Comparison of ENCODE assay signal across 30 cellular contexts in the genomic region with DNA sequence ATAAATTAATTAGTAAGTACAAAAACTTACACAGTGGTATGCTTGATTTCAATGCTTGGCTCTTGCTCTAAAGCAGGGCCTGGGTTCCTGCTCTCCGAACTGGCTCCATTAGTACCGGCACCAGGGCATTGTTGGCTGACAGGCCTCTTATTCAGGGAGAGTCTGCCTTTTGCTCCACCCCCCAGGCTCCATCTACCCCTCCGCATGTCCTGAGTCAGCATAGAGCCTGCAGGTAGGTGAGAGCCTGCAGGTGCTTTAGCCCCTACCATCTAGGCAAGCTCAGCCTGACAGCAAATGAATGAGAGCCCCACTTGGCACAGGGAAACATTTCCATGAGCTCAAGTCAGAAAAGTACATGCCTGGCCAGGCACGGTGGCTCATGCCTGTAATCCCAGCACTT. TPM values are rescaled to one million over a fixed set of nuclear protein-coding genes. Genes with fewer than 3 reads are reported as not detected.
"Had no signal": no experiment of that assay in that cellular context is flagged by ENCODE, and none has a peak within 500 bp of the region (broad histone marks: within the 10 kb centered on the region; RNA-seq: fewer than 3 reads in every experiment).

No MANE protein-coding gene starts in this region.

- H3K4me3 Mint-ChIP-seq: activated CD4-positive, alpha-beta T cell treated with anti-CD3 and anti-CD28 coated beads for 36 hours; activated CD8-positive, alpha-beta T cell treated with anti-CD3 and anti-CD28 coated beads, Interleukin-2, amount 10 ng/mL, durations not matched to agents 7 days and 5 days; activated naive CD4-positive, alpha-beta T cell treated with anti-CD3 and anti-CD28 coated beads, Interleukin-2, amount 50 U/mL, for 24 hours; T-cell had no signal

- H3K4me2 ChIP-seq: KMS-11 had no signal

- H3K9me3 ChIP-seq: breast epithelium, MG63 had no signal

- H3K4me1 Mint-ChIP-seq: activated naive CD4-positive, alpha-beta T cell treated with anti-CD3 and anti-CD28 coated beads, Interleukin-2, amount 50 U/mL, for 24 hours; T-cell had no signal

- DNase-seq: activated CD4-positive, alpha-beta T cell treated with anti-CD3 and anti-CD28 coated beads for 36 hours; activated CD4-positive, alpha-beta T cell treated with anti-CD3 and anti-CD28 coated beads, Interleukin-2, amount 50 U/mL, for 4 hours; activated CD4-positive, CD25-positive, alpha-beta regulatory T cell; activated CD8-positive, alpha-beta memory T cell treated with anti-CD3 and anti-CD28 coated beads, Interleukin-2, amount 50 U/mL, for 48 hours; activated CD8-positive, alpha-beta T cell treated with anti-CD3 and anti-CD28 coated beads, Interleukin-2, amount 10 ng/mL, durations not matched to agents 7 days and 5 days; activated naive CD4-positive, alpha-beta T cell; activated T-cell treated with anti-CD3 and anti-CD28 coated beads, Interleukin-2, amount 50 U/mL, for 1 hour; caudate nucleus; MG63; MV-4-11; NCI-H1092 treated with DMSO at 0.1 percent for 48 hours; NCI-H1417 treated with DMSO at 0.1 percent for 48 hours; NCI-H1694; NCI-H2029; NCI-H2107; NCI-H2171 treated with DMSO at 0.1 percent for 48 hours; NCI-H226; NCI-H526 treated with DMSO at 0.1 percent for 48 hours; PC-3; T-cell; T-helper 2 cell; T1000 had no signal

- H3K27ac ChIP-seq: breast epithelium, KMS-11, SK-N-MC had no signal

- H3K36me3 Mint-ChIP-seq: activated naive CD4-positive, alpha-beta T cell treated with anti-CD3 and anti-CD28 coated beads, Interleukin-2, amount 50 U/mL, for 24 hours; T-cell had no signal

- H3K9ac ChIP-seq: KMS-11 had no signal

- H3K9me3 Mint-ChIP-seq: activated naive CD4-positive, alpha-beta T cell treated with anti-CD3 and anti-CD28 coated beads, Interleukin-2, amount 50 U/mL, for 24 hours had no signal

- H3K27me3 ChIP-seq: breast epithelium, MG63 had no signal

- H3K27ac Mint-ChIP-seq: activated CD4-positive, alpha-beta T cell treated with anti-CD3 and anti-CD28 coated beads for 36 hours; activated CD8-positive, alpha-beta T cell treated with anti-CD3 and anti-CD28 coated beads, Interleukin-2, amount 10 ng/mL, durations not matched to agents 7 days and 5 days; activated naive CD4-positive, alpha-beta T cell treated with anti-CD3 and anti-CD28 coated beads, Interleukin-2, amount 50 U/mL, for 24 hours; T-cell had no signal

- H3K4me1 ChIP-seq: breast epithelium had no signal

- H3K27me3 Mint-ChIP-seq: activated CD4-positive, alpha-beta T cell treated with anti-CD3 and anti-CD28 coated beads for 36 hours; activated naive CD4-positive, alpha-beta T cell treated with anti-CD3 and anti-CD28 coated beads, Interleukin-2, amount 50 U/mL, for 24 hours; T-cell had no signal

- ATAC-seq: activated CD4-positive, alpha-beta T cell treated with anti-CD3 and anti-CD28 coated beads for 36 hours; activated CD8-positive, alpha-beta T cell treated with anti-CD3 and anti-CD28 coated beads, Interleukin-2, amount 10 ng/mL, durations not matched to agents 7 days and 5 days; PC-3; Right ventricle myocardium inferior; T-cell had no signal

RNA-seq across cellular contexts. Expression of gene CHRNG, which starts 58.8 kb away (rescaled TPM):
- total RNA-seq: activated CD4-positive, alpha-beta T cell treated with anti-CD3 and anti-CD28 coated beads for 36 hours; activated CD8-positive, alpha-beta T cell treated with anti-CD3 and anti-CD28 coated beads, Interleukin-2, amount 10 ng/mL, durations not matched to agents 7 days and 5 days; aorta; breast epithelium; cerebellum; NCI-H460; PC-3; Right ventricle myocardium inferior; T-cell had no signal
